In the genomic region with DNA sequence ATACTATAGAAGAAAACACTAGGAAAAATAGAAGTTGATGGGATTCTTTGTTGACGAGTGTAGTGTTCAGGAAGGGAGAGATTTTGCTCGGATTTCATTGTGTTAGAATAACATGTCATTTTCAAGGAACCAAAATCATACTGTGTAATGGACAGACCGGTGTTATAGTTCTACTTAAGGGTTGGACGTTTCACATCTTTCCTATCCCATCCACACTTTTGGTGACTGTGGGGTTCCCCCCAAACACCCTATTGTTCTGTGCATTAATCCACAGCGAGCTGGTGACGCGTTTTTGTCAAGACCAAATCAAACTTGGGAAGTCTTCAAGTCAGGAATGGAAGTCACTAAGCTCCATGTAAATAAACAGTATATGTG, we compare ENCODE assay signal across 8 cellular contexts. TPM values are rescaled to one million over a fixed set of nuclear protein-coding genes. Genes with fewer than 3 reads are reported as not detected.
DNase-seq lines count a peak whose midpoint lies in the region; ATAC-seq lines count a peak whose summit lies in the region.

No MANE protein-coding gene starts in this region.

- H3K4me1 ChIP-seq in adipocyte (ENCODE audit: control insufficient read depth, insufficient read depth, low read length) (no peaks in the 10 kb centered on the region), stomach smooth muscle (ENCODE audit: control insufficient read depth, insufficient read depth, low read length) (no peaks in the 10 kb centered on the region)

- H3K9me3 Mint-ChIP-seq in T-helper 2 cell treated with Interferon-gamma antibody and Interleukin-4, amounts not matched to agents 5 μg/mL and 100 μg/mL, for 36 hours, result peaks cover 2% of the 10 kb centered on the region
- H3K9me3 Mint-ChIP-seq in immature natural killer cell, result peaks cover 0 to 6% (median 3%) of the 10 kb centered on the region in 6 donors

- no peaks in the 10 kb centered on the region for H3K9me3 ChIP-seq in adipocyte (ENCODE audit: control insufficient read depth, low read length)
- H3K9me3 ChIP-seq in stomach smooth muscle (ENCODE audit: control insufficient read depth in 2 of 2, low read length in 2 of 2), result no peaks in the 10 kb centered on the region

- peaks cover 4% of the 10 kb centered on the region for H3K36me3 Mint-ChIP-seq in T-helper 2 cell treated with Interferon-gamma antibody and Interleukin-4, amounts not matched to agents 5 μg/mL and 100 μg/mL, for 36 hours (ENCODE audit: low read depth)
- H3K36me3 Mint-ChIP-seq in immature natural killer cell, result peaks cover 0 to 4% (median 0%) of the 10 kb centered on the region in 3 donors

- H3K27me3 Mint-ChIP-seq in T-helper 2 cell treated with Interferon-gamma antibody and Interleukin-4, amounts not matched to agents 5 μg/mL and 100 μg/mL, for 36 hours (ENCODE audit: low read depth), result peaks cover 37% of the 10 kb centered on the region
- peaks cover 17 to 38% (median 33%) of the 10 kb centered on the region in 3 donors for H3K27me3 Mint-ChIP-seq in immature natural killer cell (ENCODE audit: low read depth in 3 of 3)

- H3K4me3 ChIP-seq in adipocyte (ENCODE audit: low read length) (peak overlapping the region; percentile 93), stomach smooth muscle (ENCODE audit: low read length in 2 of 2) (peak overlapping the region; percentile 51 to 75)

- no peak for DNase-seq in T-helper 2 cell treated with Interferon-gamma antibody and Interleukin-4, amounts not matched to agents 5 μg/mL and 100 μg/mL, for 36 hours (ENCODE audit: low spot score)
- DNase-seq in T-helper 2 cell (no peak), adipocyte (ENCODE audit: low read depth) (no peak), immature natural killer cell (no peak), DMS53 (lab: John Stamatoyannopoulos, UW) (no peak), A172 (ENCODE audit: low spot score) (no peak)

- H3K27ac ChIP-seq in stomach smooth muscle (ENCODE audit: low read length), result no peak overlapping the region

- no peaks in the 10 kb centered on the region for H3K36me3 ChIP-seq in adipocyte (ENCODE audit: control insufficient read depth, insufficient read depth, low read length, severe bottlenecking)
- H3K36me3 ChIP-seq in stomach smooth muscle (ENCODE audit: control insufficient read depth in 2 of 2, insufficient read depth in 2 of 2, low read length in 2 of 2), result no peaks in the 10 kb centered on the region

- H3K9ac ChIP-seq in adipocyte (ENCODE audit: low read length) (peak overlapping the region; percentile 68), stomach smooth muscle (ENCODE audit: low read length in 2 of 2) (no peak overlapping the region)

- H3K27ac Mint-ChIP-seq in T-helper 2 cell treated with Interferon-gamma antibody and Interleukin-4, amounts not matched to agents 5 μg/mL and 100 μg/mL, for 36 hours, result no peak overlapping the region
- peak overlapping the region in 4 of 6 donors; percentile 26 to 94 (median 78) for H3K27ac Mint-ChIP-seq in immature natural killer cell

- H3K27me3 ChIP-seq in adipocyte (replicated peaks; ENCODE audit: control insufficient read depth, insufficient read depth, low read length) (peaks cover 25% of the 10 kb centered on the region), stomach smooth muscle (ENCODE audit: control insufficient read depth in 1 of 2, insufficient read depth in 2 of 2, low read length in 2 of 2) (peaks cover 8 to 17% of the 10 kb centered on the region in 2 donors)

- peak overlapping the region; percentile 82 for H3K4me3 Mint-ChIP-seq in T-helper 2 cell treated with Interferon-gamma antibody and Interleukin-4, amounts not matched to agents 5 μg/mL and 100 μg/mL, for 36 hours
- peak overlapping the region; percentile 80 to 97 (median 88) for H3K4me3 Mint-ChIP-seq in immature natural killer cell

- ATAC-seq in GM21576 (IDR thresholded peaks at IDR 0.05; ENCODE audit: unreplicated experiment), result no peak

- H3K4me1 Mint-ChIP-seq in T-helper 2 cell treated with Interferon-gamma antibody and Interleukin-4, amounts not matched to agents 5 μg/mL and 100 μg/mL, for 36 hours (ENCODE audit: low read depth), result peaks cover 24% of the 10 kb centered on the region
- peaks cover 38 to 39% of the 10 kb centered on the region in 2 donors for H3K4me1 Mint-ChIP-seq in immature natural killer cell

RNA-seq across cellular contexts. Expression of a gene that starts 43.3 kb away (rescaled TPM):
- polyA plus RNA-seq in immature natural killer cell, result 10 to 100 TPM; 30.2 to 51.1 (median 43.0) TPM
- total RNA-seq in A172 (2014; rRNA removed; shearing (Covaris generic)), result 59.1 and 66.4 TPM in 2 replicates
